1 cellular context compared by ENCODE assay signal in genomic region chr6:151379933-151380847, GRCh38.
TF ChIP-seq lines count a peak whose summit lies in the region.

No MANE protein-coding gene starts in this region.

TF ChIP-seq in GM12878, 131 proteins besides CTCF, POLR2A, EP300 and RAD21 (continued from another document):
- TF ChIP-seq, protein P1, sequence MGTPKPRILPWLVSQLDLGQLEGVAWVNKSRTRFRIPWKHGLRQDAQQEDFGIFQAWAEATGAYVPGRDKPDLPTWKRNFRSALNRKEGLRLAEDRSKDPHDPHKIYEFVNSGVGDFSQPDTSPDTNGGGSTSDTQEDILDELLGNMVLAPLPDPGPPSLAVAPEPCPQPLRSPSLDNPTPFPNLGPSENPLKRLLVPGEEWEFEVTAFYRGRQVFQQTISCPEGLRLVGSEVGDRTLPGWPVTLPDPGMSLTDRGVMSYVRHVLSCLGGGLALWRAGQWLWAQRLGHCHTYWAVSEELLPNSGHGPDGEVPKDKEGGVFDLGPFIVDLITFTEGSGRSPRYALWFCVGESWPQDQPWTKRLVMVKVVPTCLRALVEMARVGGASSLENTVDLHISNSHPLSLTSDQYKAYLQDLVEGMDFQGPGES (IDR thresholded peaks at IDR 0.05) = no peak
- TF ChIP-seq STAT3 (IDR thresholded peaks at IDR 0.05; ENCODE audit: low read depth, low read length) = no peak
- TF ChIP-seq NFIC (IDR thresholded peaks at IDR 0.05; ENCODE audit: low read depth, low read length) = 0 out of 2 replicates have a peak, but pooled peaks have one; percentile 32
- TF ChIP-seq EED (IDR thresholded peaks at IDR 0.05; ENCODE audit: low read depth) = peak; percentile 17; the same call in 1 of the 2 replicates
- TF ChIP-seq TAF1 (IDR thresholded peaks at IDR 0.05; ENCODE audit: borderline replicate concordance, low read depth, low read length) = no peak
- 0 out of 2 replicates have a peak, but pooled peaks have one; percentile 14 for TF ChIP-seq ATF2 (IDR thresholded peaks at IDR 0.05; ENCODE audit: low read length)
- TF ChIP-seq MEF2B (IDR thresholded peaks at IDR 0.05; ENCODE audit: partially characterized antibody, poor library complexity, severe bottlenecking) = peak; percentile 38
- TF ChIP-seq LARP7 (IDR thresholded peaks at IDR 0.05) = no peak
- no peak for TF ChIP-seq E2F8 (IDR thresholded peaks at IDR 0.05; ENCODE audit: low read depth, partially characterized antibody)
- TF ChIP-seq YY1 (IDR thresholded peaks at IDR 0.05; ENCODE audit: low read depth, low read length) = no peak; the same call in 1 of the 2 replicates
- no peak for TF ChIP-seq SMAD1 (IDR thresholded peaks at IDR 0.05; ENCODE audit: low read depth, partially characterized antibody)
- no peak for TF ChIP-seq USF1 (IDR thresholded peaks at IDR 0.05; ENCODE audit: borderline replicate concordance, extremely low read length, insufficient read depth, low read depth, low read length)
- TF ChIP-seq RUNX3 (IDR thresholded peaks at IDR 0.05; ENCODE audit: low read length) = peak; percentile 49
- TF ChIP-seq BACH1 (IDR thresholded peaks at IDR 0.05; ENCODE audit: borderline replicate concordance) = no peak
- TF ChIP-seq JUND (IDR thresholded peaks at IDR 0.05; ENCODE audit: low read depth, low read length) = no peak
